In genomic region chr3:195540526-195540925, GRCh38 we compare ENCODE assay signal across 11 cellular contexts. TPM values are rescaled to one million over a fixed set of nuclear protein-coding genes. Genes with fewer than 3 reads are reported as not detected.
DNase-seq lines count a peak whose midpoint lies in the region; ATAC-seq and TF ChIP-seq lines count a peak whose summit lies in the region.
"Had no signal": no experiment of that assay in that cellular context is flagged by ENCODE, and none has a peak within 500 bp of the region (broad histone marks: within the 10 kb centered on the region; RNA-seq: fewer than 3 reads in every experiment).

No MANE protein-coding gene starts in this region.

- no peaks in the 10 kb centered on the region for H3K27me3 ChIP-seq in CD4-positive, CD25-positive, alpha-beta regulatory T cell (ENCODE audit: control insufficient read depth, insufficient read depth, low read length)
- no peaks in the 10 kb centered on the region for H3K27me3 ChIP-seq in naive thymus-derived CD4-positive, alpha-beta T cell (ENCODE audit: control insufficient read depth in 2 of 2, insufficient read depth in 2 of 2, low read length in 2 of 2)

- H3K36me3 ChIP-seq in CD4-positive, CD25-positive, alpha-beta regulatory T cell (ENCODE audit: control insufficient read depth, insufficient read depth, low read length) = peaks cover 2% of the 10 kb centered on the region
- H3K36me3 ChIP-seq in naive thymus-derived CD4-positive, alpha-beta T cell (ENCODE audit: control insufficient read depth in 2 of 3, insufficient read depth in 3 of 3, low read length in 3 of 3) = peaks cover 0 to 13% (median 6%) of the 10 kb centered on the region in 3 experiments

- H3K27ac ChIP-seq in CD4-positive, CD25-positive, alpha-beta regulatory T cell (ENCODE audit: insufficient read depth, low read length, poor library complexity, severe bottlenecking) = peak overlapping the region; percentile 94
- H3K27ac ChIP-seq in naive thymus-derived CD4-positive, alpha-beta T cell (ENCODE audit: low read depth, low read length) = peak overlapping the region; percentile 98

- H3K4me3 Mint-ChIP-seq in CD4-positive, CD25-positive, alpha-beta regulatory T cell = peak overlapping the region; percentile 91 to 98 (median 92)
- H3K4me3 Mint-ChIP-seq in activated T-helper 2 cell treated with anti-CD3 and anti-CD28 coated beads, Interferon-gamma antibody, Interleukin-2, Interleukin-4, amounts not matched to agents 10 μg/mL and 5 μg/mL and 100 μg/mL, durations not matched to agents 14 hours and 24 hours and 36 hours (ENCODE audit: low read depth) = peak overlapping the region; percentile 84
- H3K4me3 Mint-ChIP-seq in naive thymus-derived CD4-positive, alpha-beta T cell = peak overlapping the region; percentile 89 to 98 (median 94)

- H3K4me1 ChIP-seq in CD4-positive, CD25-positive, alpha-beta regulatory T cell (ENCODE audit: control insufficient read depth, insufficient read depth, low read length, poor library complexity, severe bottlenecking) = peaks cover 80% of the 10 kb centered on the region
- H3K4me1 ChIP-seq in naive thymus-derived CD4-positive, alpha-beta T cell (ENCODE audit: control insufficient read depth in 2 of 2, insufficient read depth in 2 of 2, low read length in 2 of 2) = peaks cover 27 to 67% of the 10 kb centered on the region in 2 donors

- no peaks in the 10 kb centered on the region for H3K9me3 Mint-ChIP-seq in CD4-positive, CD25-positive, alpha-beta regulatory T cell
- H3K9me3 Mint-ChIP-seq in activated T-helper 2 cell treated with anti-CD3 and anti-CD28 coated beads, Interferon-gamma antibody, Interleukin-2, Interleukin-4, amounts not matched to agents 10 μg/mL and 5 μg/mL and 100 μg/mL, durations not matched to agents 14 hours and 24 hours and 36 hours = no peaks in the 10 kb centered on the region
- H3K9me3 Mint-ChIP-seq in naive thymus-derived CD4-positive, alpha-beta T cell = peaks cover 0 to 2% (median 0%) of the 10 kb centered on the region in 11 donors

- no peak for ATAC-seq in CD4-positive, CD25-positive, alpha-beta regulatory T cell (ENCODE audit: low read depth in 2 of 2)
- no peak for ATAC-seq in naive thymus-derived CD4-positive, alpha-beta T cell
- no peak for ATAC-seq in sciatic nerve
- no peak for ATAC-seq in GM21786 (IDR thresholded peaks at IDR 0.05; ENCODE audit: unreplicated experiment)
- ATAC-seq: left colon had no signal

- intact Hi-C loops in activated T-helper 2 cell treated with anti-CD3 and anti-CD28 coated beads, Interferon-gamma antibody, Interleukin-2, Interleukin-4, amounts not matched to agents 10 μg/mL and 5 μg/mL and 100 μg/mL, durations not matched to agents 14 hours and 24 hours and 36 hours (cut with micrococcal nuclease) = loop anchor here (5.0 kb wide), 4 partner anchors 98 to 1053 kb away; partner anchors contain the start of genes ACAP2, ATP13A3, TNK2 and XXYLT1
- intact Hi-C loops in naive thymus-derived CD4-positive, alpha-beta T cell (cut with micrococcal nuclease) = loop anchor here (1.0 to 10.0 kb wide), 4 partner anchors 8 to 1204 kb away; partner anchors contain the start of genes LSG1 (in 2 of the 2) and ATP13A3 (in 1 of the 2)
- intact Hi-C loops in sciatic nerve (cut with DNase I) (no loop called here), head of caudate nucleus (cut with DNase I) (loop anchor here (10.0 kb wide), 1 partner anchor 96 kb away; the partner anchor contains the start of gene ACAP2)

- CTCF ChIA-PET in naive thymus-derived CD4-positive, alpha-beta T cell (lab: Charles Lee) = interaction anchor here (1.1 to 2.1 kb wide), 3 partner anchors 10 to 18 kb away, joined by 3 to 7 read pairs (median 6); no protein-coding TSS in a partner anchor

- peak overlapping the region; percentile 53 to 97 (median 78) for H3K27ac Mint-ChIP-seq in CD4-positive, CD25-positive, alpha-beta regulatory T cell
- peak overlapping the region; percentile 80 for H3K27ac Mint-ChIP-seq in activated T-helper 2 cell treated with anti-CD3 and anti-CD28 coated beads, Interferon-gamma antibody, Interleukin-2, Interleukin-4, amounts not matched to agents 10 μg/mL and 5 μg/mL and 100 μg/mL, durations not matched to agents 14 hours and 24 hours and 36 hours
- H3K27ac Mint-ChIP-seq in naive thymus-derived CD4-positive, alpha-beta T cell = peak overlapping the region; percentile 33 to 99 (median 88)

- POLR2A ChIA-PET in naive thymus-derived CD4-positive, alpha-beta T cell (lab: Charles Lee) = interaction anchor here (0.6 to 10.9 kb wide), 5 partner anchors 11 to 317 kb away, joined by 3 to 224 read pairs (median 5); no protein-coding TSS in a partner anchor

- no peaks in the 10 kb centered on the region for H3K9me3 ChIP-seq in CD4-positive, CD25-positive, alpha-beta regulatory T cell (ENCODE audit: control insufficient read depth in 2 of 2, low read length in 2 of 2)
- H3K9me3 ChIP-seq in naive thymus-derived CD4-positive, alpha-beta T cell (ENCODE audit: control insufficient read depth in 2 of 3, low read length in 3 of 3) = no peaks in the 10 kb centered on the region

- H3K36me3 Mint-ChIP-seq in CD4-positive, CD25-positive, alpha-beta regulatory T cell = peaks cover 24% of the 10 kb centered on the region
- H3K36me3 Mint-ChIP-seq in activated T-helper 2 cell treated with anti-CD3 and anti-CD28 coated beads, Interferon-gamma antibody, Interleukin-2, Interleukin-4, amounts not matched to agents 10 μg/mL and 5 μg/mL and 100 μg/mL, durations not matched to agents 14 hours and 24 hours and 36 hours (ENCODE audit: low read depth) = peaks cover 35% of the 10 kb centered on the region
- peaks cover 0 to 28% (median 20%) of the 10 kb centered on the region in 5 donors for H3K36me3 Mint-ChIP-seq in naive thymus-derived CD4-positive, alpha-beta T cell

- H3K27me3 Mint-ChIP-seq in CD4-positive, CD25-positive, alpha-beta regulatory T cell = no peaks in the 10 kb centered on the region
- no peaks in the 10 kb centered on the region for H3K27me3 Mint-ChIP-seq in activated T-helper 2 cell treated with anti-CD3 and anti-CD28 coated beads, Interferon-gamma antibody, Interleukin-2, Interleukin-4, amounts not matched to agents 10 μg/mL and 5 μg/mL and 100 μg/mL, durations not matched to agents 14 hours and 24 hours and 36 hours (ENCODE audit: low read depth)
- no peaks in the 10 kb centered on the region for H3K27me3 Mint-ChIP-seq in naive thymus-derived CD4-positive, alpha-beta T cell

- DNase-seq in CD4-positive, CD25-positive, alpha-beta regulatory T cell = peak in 1 of 3 donors; percentile 39
- DNase-seq in activated T-helper 2 cell treated with anti-CD3 and anti-CD28 coated beads, Interferon-gamma antibody, Interleukin-2, Interleukin-4, amounts not matched to agents 10 μg/mL and 5 μg/mL and 100 μg/mL, durations not matched to agents 14 hours and 24 hours and 36 hours (ENCODE audit: low spot score) = no peak
- DNase-seq in naive thymus-derived CD4-positive, alpha-beta T cell = no peak
- no peak for DNase-seq in sciatic nerve (ENCODE audit: low spot score)
- DNase-seq in foreskin fibroblast = no peak
- DNase-seq in head of caudate nucleus = no peak
- DNase-seq: HCEC 1CT, left colon, OCI-M1 had no signal

- H3K4me1 Mint-ChIP-seq in CD4-positive, CD25-positive, alpha-beta regulatory T cell = peaks cover 40 to 71% (median 54%) of the 10 kb centered on the region in 4 donors
- H3K4me1 Mint-ChIP-seq in activated T-helper 2 cell treated with anti-CD3 and anti-CD28 coated beads, Interferon-gamma antibody, Interleukin-2, Interleukin-4, amounts not matched to agents 10 μg/mL and 5 μg/mL and 100 μg/mL, durations not matched to agents 14 hours and 24 hours and 36 hours (ENCODE audit: low read depth) = peaks cover 65% of the 10 kb centered on the region
- peaks cover 44 to 77% (median 65%) of the 10 kb centered on the region in 7 donors for H3K4me1 Mint-ChIP-seq in naive thymus-derived CD4-positive, alpha-beta T cell

- peak overlapping the region; percentile 100 for H3K4me3 ChIP-seq in CD4-positive, CD25-positive, alpha-beta regulatory T cell (ENCODE audit: low read depth, low read length)
- peak overlapping the region; percentile 24 for H3K4me3 ChIP-seq in GM12875 (ENCODE audit: low read depth, low read length)
- peak overlapping the region; percentile 63 for H3K4me3 ChIP-seq in naive thymus-derived CD4-positive, alpha-beta T cell (ENCODE audit: low read length)
- no peak overlapping the region for H3K4me3 ChIP-seq in foreskin fibroblast (ENCODE audit: low read depth in 1 of 2, low read length in 2 of 2)

- TF ChIP-seq CTCF in GM12875 (IDR thresholded peaks at IDR 0.05; ENCODE audit: borderline replicate concordance, insufficient read depth, low read depth, low read length) = no peak
- TF ChIP-seq CTCF in foreskin fibroblast (IDR thresholded peaks at IDR 0.05; ENCODE audit: low read depth, low read length) = no peak

RNA-seq across cellular contexts. Expression of gene PPP1R2, which starts 2.6 kb away (rescaled TPM):
- 169 TPM for total RNA-seq in CD4-positive, CD25-positive, alpha-beta regulatory T cell
- 100 to 1,000 TPM; 253 to 337 (median 306) TPM for polyA plus RNA-seq in CD4-positive, CD25-positive, alpha-beta regulatory T cell
- 74.2 and 75.0 TPM in 2 replicates for total RNA-seq in activated T-helper 2 cell treated with anti-CD3 and anti-CD28 coated beads, Interferon-gamma antibody, Interleukin-2, Interleukin-4, amounts not matched to agents 10 μg/mL and 5 μg/mL and 100 μg/mL, durations not matched to agents 14 hours and 24 hours and 36 hours
- 100 to 1,000 TPM in 4 of 5 experiments, 10 to 100 TPM in 1; 76.1 to 160 (median 150) TPM for total RNA-seq in naive thymus-derived CD4-positive, alpha-beta T cell
- polyA plus RNA-seq in naive thymus-derived CD4-positive, alpha-beta T cell = 100 to 1,000 TPM; 299 to 329 TPM
- 38.2 TPM for total RNA-seq in sciatic nerve

RNA-seq across cellular contexts. Expression of gene APOD, which starts 43.2 kb away (rescaled TPM):
- total RNA-seq in CD4-positive, CD25-positive, alpha-beta regulatory T cell = not detected
- polyA plus RNA-seq in CD4-positive, CD25-positive, alpha-beta regulatory T cell = under 1 TPM in 1 of 4 donors, not detected in 3; 0.60 TPM
- 0.87 and 1.3 TPM in 2 replicates for total RNA-seq in activated T-helper 2 cell treated with anti-CD3 and anti-CD28 coated beads, Interferon-gamma antibody, Interleukin-2, Interleukin-4, amounts not matched to agents 10 μg/mL and 5 μg/mL and 100 μg/mL, durations not matched to agents 14 hours and 24 hours and 36 hours
- total RNA-seq in naive thymus-derived CD4-positive, alpha-beta T cell = under 1 TPM in 1 of 5 experiments, not detected in 4; 0.56 TPM
- not detected for polyA plus RNA-seq in naive thymus-derived CD4-positive, alpha-beta T cell
- 6,445 TPM for total RNA-seq in sciatic nerve

Comparison
In these comparisons a context has a peak if more than half of its experiments do, and no peak if none do; other contexts are left out.
1. H3K4me3 ChIP-seq: peak in CD4-positive, CD25-positive, alpha-beta regulatory T cell (single experiment), GM12875 (single experiment) and naive thymus-derived CD4-positive, alpha-beta T cell (single experiment); none in foreskin fibroblast (0 of 2).
2. RNA of gene APOD, which starts 43.2 kb away (total RNA-seq): 6,445 TPM in sciatic nerve (single experiment); 0.87 to 1.3 TPM in activated T-helper 2 cell treated with anti-CD3 and anti-CD28 coated beads, Interferon-gamma antibody, Interleukin-2, Interleukin-4, amounts not matched to agents 10 μg/mL and 5 μg/mL and 100 μg/mL, durations not matched to agents 14 hours and 24 hours and 36 hours, not detected in CD4-positive, CD25-positive, alpha-beta regulatory T cell (single experiment) and 0.56 TPM in naive thymus-derived CD4-positive, alpha-beta T cell; every median in the first group is over 1,000 times any median in the second.
3. Peak in every context shown above with its lines, with median percentiles within 50 percentile points of each other: H3K27ac Mint-ChIP-seq and H3K4me3 Mint-ChIP-seq.